In genomic region chr13:31159306-31159705, GRCh38 we compare ENCODE assay signal across 13 cellular contexts. TPM values are rescaled to one million over a fixed set of nuclear protein-coding genes. Genes with fewer than 3 reads are reported as not detected.
DNase-seq lines count a peak whose midpoint lies in the region; ATAC-seq, FAIRE-seq and TF ChIP-seq lines count a peak whose summit lies in the region.
"Had no signal": no experiment of that assay in that cellular context is flagged by ENCODE, and none has a peak within 500 bp of the region (broad histone marks: within the 10 kb centered on the region; RNA-seq: fewer than 3 reads in every experiment).

No MANE protein-coding gene starts in this region.

- H3K9me2 ChIP-seq in PC-3 (replicated peaks; ENCODE audit: low read length) = no peaks in the 10 kb centered on the region

- H3K4me1 ChIP-seq in PC-3 (ENCODE audit: insufficient read depth, low read length) = peaks cover 18% of the 10 kb centered on the region; the same call in 1 of the 2 replicates
- H3K4me1 ChIP-seq in trophoblast cell (ENCODE audit: control insufficient read depth in 1 of 2, insufficient read depth in 2 of 2, low read length in 2 of 2) = no peaks in the 10 kb centered on the region

- H2AFZ ChIP-seq in PC-3 (ENCODE audit: low read length) = 0 out of 2 replicates have a peak overlapping the region, but pooled peaks have one; percentile 22
- no peak overlapping the region for H2AFZ ChIP-seq in trophoblast cell (ENCODE audit: insufficient read depth, low read length, poor library complexity)

- no peak overlapping the region for H2BK5ac ChIP-seq in trophoblast cell (ENCODE audit: low read depth, low read length, poor library complexity)

- no peak overlapping the region for H4K8ac ChIP-seq in trophoblast cell (ENCODE audit: low read depth, low read length)

- H4K12ac ChIP-seq in trophoblast cell (ENCODE audit: low read depth, low read length) = no peak overlapping the region

- peak overlapping the region; percentile 89 for H3K4me2 ChIP-seq in PC-3 (ENCODE audit: low read length)
- no peak overlapping the region for H3K4me2 ChIP-seq in trophoblast cell (ENCODE audit: low read length)

- TF ChIP-seq CTCF in PC-3 (conservative IDR thresholded peaks at IDR 0.05; ENCODE audit: low read depth, low read length) (no peak), dorsolateral prefrontal cortex (IDR thresholded peaks at IDR 0.05 in 54 of 56, conservative IDR thresholded peaks at IDR 0.05 in 2 of 56; ENCODE audit: low read depth in 1 of 56, partially characterized antibody in 56 of 56) (no peak)

- H3K9ac ChIP-seq in PC-3 (ENCODE audit: low read length) (peak overlapping the region; percentile 85; the same call in 1 of the 2 replicates), trophoblast cell (ENCODE audit: low read length) (no peak overlapping the region)

- H4K20me1 ChIP-seq in PC-3 (ENCODE audit: low read length) = peaks cover 27% of the 10 kb centered on the region

- H3K36me3 ChIP-seq in PC-3 (ENCODE audit: low read depth, low read length) (peaks cover 32% of the 10 kb centered on the region), trophoblast cell (ENCODE audit: control insufficient read depth in 1 of 2, insufficient read depth in 2 of 2, low read length in 2 of 2) (peaks cover 2 to 3% of the 10 kb centered on the region in 2 experiments)
- H3K36me3 ChIP-seq: uterus had no signal

- no peak overlapping the region for H2BK120ac ChIP-seq in trophoblast cell (ENCODE audit: insufficient read depth, low read length, poor library complexity)

- H3K27ac Mint-ChIP-seq in activated CD4-positive, alpha-beta T cell treated with anti-CD3 and anti-CD28 coated beads for 36 hours = peak overlapping the region; percentile 100

- H3K18ac ChIP-seq in trophoblast cell (ENCODE audit: low read length) = no peak overlapping the region

- no peak for ATAC-seq in activated CD4-positive, alpha-beta T cell treated with anti-CD3 and anti-CD28 coated beads for 36 hours
- ATAC-seq in PC-3 = no peak

- H3K9me3 ChIP-seq in PC-3 (ENCODE audit: low read length) (no peaks in the 10 kb centered on the region), trophoblast cell (ENCODE audit: insufficient read depth, low read depth, low read length) (no peaks in the 10 kb centered on the region)
- H3K9me3 ChIP-seq: uterus had no signal

- H3K4me3 Mint-ChIP-seq in activated CD4-positive, alpha-beta T cell treated with anti-CD3 and anti-CD28 coated beads for 36 hours = peak overlapping the region; percentile 88

- no peak overlapping the region for H3K14ac ChIP-seq in trophoblast cell (ENCODE audit: low read length)

- H3K27me3 ChIP-seq in PC-3 (ENCODE audit: low read length) (no peaks in the 10 kb centered on the region), dorsolateral prefrontal cortex (no peaks in the 10 kb centered on the region), trophoblast cell (ENCODE audit: insufficient read depth, low read length) (no peaks in the 10 kb centered on the region)
- H3K27me3 ChIP-seq: uterus had no signal

- POLR2A ChIA-PET in activated CD4-positive, alpha-beta T cell treated with anti-CD3 and anti-CD28 coated beads for 36 hours (lab: Charles Lee) = interaction anchor here (1.0 kb wide), 1 partner anchor 85 kb away, joined by 3 read pairs; no protein-coding TSS in a partner anchor
- POLR2A ChIA-PET in PC-3 (lab: Charles Lee; ENCODE audit: unreplicated experiment) = interaction anchor here (0.6 kb wide), 1 partner anchor 790 kb away, joined by 6 read pairs; no protein-coding TSS in a partner anchor

- no peak overlapping the region for H2BK12ac ChIP-seq in trophoblast cell (ENCODE audit: low read length)

- no peak for FAIRE-seq in GM12891 (lab: Jason Lieb, UNC)
- FAIRE-seq: bronchial epithelial cell had no signal

- H3F3A ChIP-seq in PC-3 (ENCODE audit: low read length, unreplicated experiment) = no peaks in the 10 kb centered on the region

- no TSS peak for BruUV-seq in PC-3 (replicated peaks; lab: Mats Ljungman, UMichigan)

- H3K27me3 Mint-ChIP-seq in activated CD4-positive, alpha-beta T cell treated with anti-CD3 and anti-CD28 coated beads for 36 hours = no peaks in the 10 kb centered on the region

- H3K27ac ChIP-seq in PC-3 (ENCODE audit: low read length) (no peak overlapping the region), dorsolateral prefrontal cortex (peak overlapping the region in 2 of 59 donors; percentile 99), trophoblast cell (ENCODE audit: low read depth, low read length) (no peak overlapping the region)

- DNase-seq in activated CD4-positive, alpha-beta T cell treated with anti-CD3 and anti-CD28 coated beads for 36 hours = peak; percentile 22
- DNase-seq in activated CD4-positive, alpha-beta T cell treated with anti-CD3 and anti-CD28 coated beads, Interleukin-2, amount 50 U/mL, for 4 hours = no peak
- DNase-seq in PC-3 (no peak), dorsolateral prefrontal cortex (no peak), trophoblast cell (no peak), Kasumi-1 (lab: John Stamatoyannopoulos, UW) (no peak), GM12891 (ENCODE audit: insufficient read length, low spot score) (no peak), KG1 (lab: John Stamatoyannopoulos, UW) (no peak)
- DNase-seq: ACHN; NCI-H1930; stimulated activated CD4-positive, alpha-beta T cell treated with anti-CD3 and anti-CD28 coated beads, Interleukin-12 subunit alpha, Interleukin-12 subunit beta, amount 100 ng/mL, for 4 hours; uterus had no signal

- peak overlapping the region; percentile 96 for H3K4me3 ChIP-seq in PC-3 (ENCODE audit: low read length)
- H3K4me3 ChIP-seq in dorsolateral prefrontal cortex = peak overlapping the region in 58 of 59 donors; percentile 5 to 100 (median 91)
- H3K4me3 ChIP-seq in trophoblast cell (ENCODE audit: low read depth, low read length) = no peak overlapping the region

- peaks cover 51% of the 10 kb centered on the region for H3K36me3 Mint-ChIP-seq in activated CD4-positive, alpha-beta T cell treated with anti-CD3 and anti-CD28 coated beads for 36 hours (ENCODE audit: low read depth)

- peaks cover 7% of the 10 kb centered on the region for H3K79me1 ChIP-seq in trophoblast cell (ENCODE audit: low read length)

- H3K9me3 Mint-ChIP-seq in activated CD4-positive, alpha-beta T cell treated with anti-CD3 and anti-CD28 coated beads for 36 hours (ENCODE audit: low read depth) = no peaks in the 10 kb centered on the region

- H3K79me2 ChIP-seq in PC-3 (ENCODE audit: low read length) (peaks cover 61% of the 10 kb centered on the region), trophoblast cell (ENCODE audit: control insufficient read depth, insufficient read depth, low read length, poor library complexity) (peaks cover 9% of the 10 kb centered on the region)

- no peak overlapping the region for H2AK5ac ChIP-seq in trophoblast cell (ENCODE audit: low read length)

- WGBS in trophoblast cell (ENCODE audit: extremely low coverage, insufficient coverage, insufficient read length) = no CpG with 5 or more reads among the region's 4 CpGs

- no peak overlapping the region for H4K91ac ChIP-seq in trophoblast cell (ENCODE audit: low read depth, low read length)

- intact Hi-C loops in activated CD4-positive, alpha-beta T cell treated with anti-CD3 and anti-CD28 coated beads for 36 hours (cut with DNase I, micrococcal nuclease) = loop anchor here in 1 of 2 experiments (1.0 kb wide), 1 partner anchor 10 kb away; no protein-coding TSS in a partner anchor
- intact Hi-C loops in PC-3 (cut with micrococcal nuclease) (no loop called here), dorsolateral prefrontal cortex (cut with DNase I) (no loop called here)

- no peak overlapping the region for H3K23ac ChIP-seq in trophoblast cell (ENCODE audit: low read length)

- H3K4ac ChIP-seq in trophoblast cell (ENCODE audit: low read depth, low read length) = peak overlapping the region; percentile 75

- peaks cover 35% of the 10 kb centered on the region for H3K4me1 Mint-ChIP-seq in activated CD4-positive, alpha-beta T cell treated with anti-CD3 and anti-CD28 coated beads for 36 hours

- CTCF ChIA-PET in activated CD4-positive, alpha-beta T cell treated with anti-CD3 and anti-CD28 coated beads for 36 hours (lab: Charles Lee) = interaction anchor here (0.8 to 1.5 kb wide), 4 partner anchors 16 to 115 kb away, joined by 3 to 6 read pairs (median 4); no protein-coding TSS in a partner anchor
- CTCF ChIA-PET in PC-3 (lab: Charles Lee) = no interaction called here

- no peak for TF ChIP-seq POLR2A in GM12891 (IDR thresholded peaks at IDR 0.05; ENCODE audit: low read depth, low read length)

TF ChIP-seq in GM12891, 5 proteins besides CTCF, POLR2A, EP300 and RAD21:
- TF ChIP-seq POU2F2 (IDR thresholded peaks at IDR 0.05; ENCODE audit: low read depth, low read length) (no peak), SPI1 (IDR thresholded peaks at IDR 0.05; ENCODE audit: low read depth, low read length) (no peak), TAF1 (IDR thresholded peaks at IDR 0.05; ENCODE audit: low read depth, low read length) (no peak), PAX5 (IDR thresholded peaks at IDR 0.05; ENCODE audit: insufficient read depth, low read length, severe bottlenecking) (no peak), POLR2AphosphoS5 (IDR thresholded peaks at IDR 0.05; ENCODE audit: low read depth, low read length) (no peak)

RNA-seq across cellular contexts. Expression of gene HSPH1, which starts 2.4 kb away (rescaled TPM):
- total RNA-seq in activated CD4-positive, alpha-beta T cell treated with anti-CD3 and anti-CD28 coated beads for 36 hours = 100 to 1,000 TPM; 229 to 259 TPM
- total RNA-seq in PC-3 (2014; rRNA removed) (83.7 and 102 TPM in 2 replicates), dorsolateral prefrontal cortex (100 to 1,000 TPM in 118 of 120 experiments, 10 to 100 TPM in 2; 90.5 to 959 (median 242) TPM)
- polyA plus RNA-seq in trophoblast cell (2013) = 82.9 and 87.6 TPM in 2 replicates
- polyA plus RNA-seq in GM12891 (2012; ENCODE audit: low read depth, missing spikeins) = 50.7 TPM

RNA-seq across cellular contexts. Expression of gene B3GLCT, which starts 40.5 kb away (rescaled TPM):
- total RNA-seq in activated CD4-positive, alpha-beta T cell treated with anti-CD3 and anti-CD28 coated beads for 36 hours = 1 to 10 TPM; 2.1 to 2.4 TPM
- 3.2 TPM in 2 replicates for total RNA-seq in PC-3 (2014; rRNA removed)
- total RNA-seq in dorsolateral prefrontal cortex = 10 to 100 TPM in 110 of 120 experiments, 1 to 10 TPM in 10; 7.6 to 22.2 (median 13.1) TPM
- polyA plus RNA-seq in trophoblast cell (2013) = 6.2 and 6.3 TPM in 2 replicates
- 0.08 TPM for polyA plus RNA-seq in GM12891 (2012; ENCODE audit: low read depth, missing spikeins)
